In genomic region chr11:116835791-116836647, GRCh38 we compare ENCODE assay signal across 8 cellular contexts. TPM values are rescaled to one million over a fixed set of nuclear protein-coding genes. Genes with fewer than 3 reads are reported as not detected.
DNase-seq lines count a peak whose midpoint lies in the region; ATAC-seq and TF ChIP-seq lines count a peak whose summit lies in the region.

No MANE protein-coding gene starts in this region.

- peak; percentile 93 for DNase-seq in NCI-H146 (lab: John Stamatoyannopoulos, UW)
- DNase-seq in T-helper 22 cell (ENCODE audit: low read depth) = peak; percentile 59
- peak; percentile 98 for DNase-seq in astrocyte of the hippocampus (ENCODE audit: low read depth, low spot score)
- DNase-seq in hypothalamus (lab: John Stamatoyannopoulos, UW) = peak in 50 of 51 donors; percentile 25 to 90 (median 78)
- peak; percentile 51 for DNase-seq in retinal pigment epithelial cell (ENCODE audit: low read depth)
- no peak for DNase-seq in A172 (ENCODE audit: low spot score)

- H3K4me3 ChIP-seq in GM12875 (ENCODE audit: low read depth, low read length) (peak overlapping the region; percentile 53), retinal pigment epithelial cell (ENCODE audit: low read length) (peak overlapping the region; percentile 26)

- ATAC-seq in HG02798 (IDR thresholded peaks at IDR 0.05; ENCODE audit: poor library complexity, unreplicated experiment) = peak; percentile 82

- TF ChIP-seq CTCF in GM12875 (IDR thresholded peaks at IDR 0.05; ENCODE audit: borderline replicate concordance, insufficient read depth, low read depth, low read length) = peak; percentile 74
- TF ChIP-seq CTCF in retinal pigment epithelial cell (conservative IDR thresholded peaks at IDR 0.05; ENCODE audit: low read depth, low read length) = peak; percentile 62

RNA-seq across cellular contexts. Expression of gene APOA1, which starts 1.4 kb away (rescaled TPM):
- not detected in 2 replicates for total RNA-seq in A172 (2014; rRNA removed; shearing (Covaris generic))

RNA-seq across cellular contexts. Expression of gene APOC3, which starts 6.3 kb away (rescaled TPM):
- not detected in 2 replicates for total RNA-seq in A172 (2014; rRNA removed; shearing (Covaris generic))

RNA-seq across cellular contexts. Expression of gene APOA4, which starts 12.9 kb away (rescaled TPM):
- not detected in 2 replicates for total RNA-seq in A172 (2014; rRNA removed; shearing (Covaris generic))

RNA-seq across cellular contexts. Expression of gene APOA5, which starts 44.3 kb away (rescaled TPM):
- not detected in 2 replicates for total RNA-seq in A172 (2014; rRNA removed; shearing (Covaris generic))

RNA-seq across cellular contexts. Expression of gene ZPR1, which starts 48.2 kb away (rescaled TPM):
- 36.6 and 44.7 TPM in 2 replicates for total RNA-seq in A172 (2014; rRNA removed; shearing (Covaris generic))
